ENCODE assay signal across 23 cellular contexts in the genomic region with DNA sequence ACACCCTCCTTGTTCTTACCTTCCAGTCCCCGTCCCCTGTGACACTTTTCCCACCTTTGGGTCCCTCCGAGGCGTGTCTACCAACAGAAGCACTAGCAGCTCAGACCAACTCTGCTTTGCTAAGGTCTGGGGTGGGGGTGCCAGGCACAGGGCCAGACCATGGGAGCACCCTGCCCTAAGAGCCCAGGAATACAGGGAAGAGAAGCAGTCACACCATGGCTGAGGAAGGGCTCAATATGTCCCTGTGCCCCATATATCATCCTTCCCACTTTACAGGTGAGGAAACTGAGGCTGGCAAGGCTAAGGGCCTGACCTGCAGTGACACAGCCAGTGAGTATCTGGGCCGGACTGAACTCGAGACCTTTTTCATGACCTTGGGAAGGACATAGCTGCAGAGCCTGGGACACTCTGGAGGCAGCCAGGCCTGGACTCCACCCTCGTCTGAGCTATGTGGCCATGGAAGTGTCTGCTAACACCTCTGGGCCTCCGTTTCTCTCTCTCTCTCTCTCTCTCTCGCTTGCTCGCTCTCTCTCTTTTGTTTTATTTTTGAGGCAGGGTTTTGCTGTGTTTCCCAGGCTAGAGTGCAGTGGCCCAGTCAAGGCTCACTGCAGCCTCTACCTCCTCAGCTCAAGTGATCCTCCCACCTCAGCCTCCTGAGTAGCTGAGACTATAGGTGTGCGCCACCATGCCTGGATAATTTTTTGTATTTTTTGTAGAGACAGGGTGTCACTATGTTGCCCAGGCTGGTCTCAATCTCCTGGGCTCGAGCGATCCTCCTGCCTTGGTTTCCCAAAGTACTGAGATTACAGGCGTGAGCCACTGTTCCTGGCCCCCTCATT.
DNase-seq lines count a peak whose midpoint lies in the region; ATAC-seq and TF ChIP-seq lines count a peak whose summit lies in the region.
"Had no signal": no experiment of that assay in that cellular context is flagged by ENCODE, and none has a peak within 500 bp of the region (broad histone marks: within the 10 kb centered on the region; RNA-seq: fewer than 3 reads in every experiment).

No MANE protein-coding gene starts in this region.

- no peaks in the 10 kb centered on the region for H3K4me1 Mint-ChIP-seq in T-helper 2 cell treated with Interferon-gamma antibody and Interleukin-4, amounts not matched to agents 5 μg/mL and 100 μg/mL, for 36 hours (ENCODE audit: low read depth)
- H3K4me1 Mint-ChIP-seq: activated T-helper 17 cell treated with anti-CD3 and anti-CD28 coated beads, Interleukin-2, amount 50 U/mL, for 72 hours; CD4-positive, alpha-beta memory T cell; naive B cell; T-helper 17 cell had no signal

- no peak overlapping the region for H3K4me3 ChIP-seq in left ventricle myocardium inferior
- no peak overlapping the region for H3K4me3 ChIP-seq in gastroesophageal sphincter
- no peak overlapping the region for H3K4me3 ChIP-seq in neuronal stem cell (ENCODE audit: low read length in 2 of 2)
- H3K4me3 ChIP-seq: breast epithelium, GM12878, skin epidermis had no signal

- DNase-seq in cardiac septum (ENCODE audit: low spot score): peak; percentile 33
- no peak for DNase-seq in left ventricle myocardium inferior
- DNase-seq in neuronal stem cell (ENCODE audit: low spot score): no peak
- DNase-seq in ureter (ENCODE audit: low spot score): peak; percentile 23
- no peak for DNase-seq in NCI-H774 (lab: John Stamatoyannopoulos, UW)
- no peak for DNase-seq in T-helper 2 cell treated with Interferon-gamma antibody and Interleukin-4, amounts not matched to agents 5 μg/mL and 100 μg/mL, for 36 hours (ENCODE audit: low spot score)
- DNase-seq: activated CD4-positive, alpha-beta T cell treated with anti-CD3 and anti-CD28 coated beads for 1 hour; activated CD8-positive, alpha-beta T cell treated with anti-CD3 and anti-CD28 coated beads for 36 hours; CD4-positive, alpha-beta memory T cell; EL; KBM-7; naive B cell; NK-92 treated with Interleukin-12 subunit alpha and Interleukin-12 subunit beta, amount 100 ng/mL, for 24 hours; occipital lobe; stimulated activated naive CD4-positive, alpha-beta T cell; T-helper 17 cell had no signal

- H2AFZ ChIP-seq in neuronal stem cell (ENCODE audit: low read length): no peak overlapping the region

- H3K27me3 Mint-ChIP-seq in T-helper 2 cell treated with Interferon-gamma antibody and Interleukin-4, amounts not matched to agents 5 μg/mL and 100 μg/mL, for 36 hours (ENCODE audit: low read depth): peaks cover 2% of the 10 kb centered on the region
- H3K27me3 Mint-ChIP-seq: activated naive CD8-positive, alpha-beta T cell had no signal

- no peak overlapping the region for H4K8ac ChIP-seq in neuronal stem cell (ENCODE audit: low read depth, low read length)

- no peak overlapping the region for H3K23ac ChIP-seq in neuronal stem cell (ENCODE audit: low read depth, low read length, poor library complexity)

- H3K4me1 ChIP-seq in left ventricle myocardium inferior (no peaks in the 10 kb centered on the region), gastroesophageal sphincter (no peaks in the 10 kb centered on the region), neuronal stem cell (ENCODE audit: control insufficient read depth in 2 of 2, insufficient read depth in 1 of 2, low read depth in 1 of 2, low read length in 2 of 2) (peaks cover 0 to 6% of the 10 kb centered on the region in 2 donors)
- H3K4me1 ChIP-seq: breast epithelium had no signal

- H3K27me3 ChIP-seq in left ventricle myocardium inferior (ENCODE audit: low read depth) (peaks cover 99% of the 10 kb centered on the region), gastroesophageal sphincter (peaks cover 67% of the 10 kb centered on the region), neuronal stem cell (ENCODE audit: control insufficient read depth in 3 of 3, insufficient read depth in 3 of 3, low read depth in 1 of 3, low read length in 3 of 3) (no peaks in the 10 kb centered on the region)
- H3K27me3 ChIP-seq: breast epithelium had no signal

- no peak for TF ChIP-seq EP300 in gastroesophageal sphincter (IDR thresholded peaks at IDR 0.05)

- 74 to 90% methylated on average over 2 to 7 of the region's 13 CpGs for WGBS in gastroesophageal sphincter (ENCODE audit: low coverage in 1 of 2), 2 donors
- WGBS in neuronal stem cell (ENCODE audit: extremely low coverage in 2 of 2, insufficient read length in 2 of 2, insufficient replicate concordance in 1 of 2), 2 donors: no CpG with 5 or more reads among the region's 13 CpGs

- peak overlapping the region; percentile 56 for H2BK5ac ChIP-seq in neuronal stem cell (ENCODE audit: low read length)

- H3K36me3 Mint-ChIP-seq in T-helper 2 cell treated with Interferon-gamma antibody and Interleukin-4, amounts not matched to agents 5 μg/mL and 100 μg/mL, for 36 hours (ENCODE audit: low read depth): no peaks in the 10 kb centered on the region
- H3K36me3 Mint-ChIP-seq: activated naive CD8-positive, alpha-beta T cell; CD4-positive, alpha-beta memory T cell; naive B cell had no signal

- peak; percentile 22 for ATAC-seq in gastroesophageal sphincter
- ATAC-seq in HG02678 (IDR thresholded peaks at IDR 0.05; ENCODE audit: unreplicated experiment): no peak
- ATAC-seq: activated CD8-positive, alpha-beta T cell treated with anti-CD3 and anti-CD28 coated beads for 36 hours; activated T-helper 17 cell treated with anti-CD3 and anti-CD28 coated beads, Interleukin-2, amount 50 U/mL, for 72 hours; GM12878; T-helper 17 cell had no signal

- no peak overlapping the region for H3K14ac ChIP-seq in neuronal stem cell (ENCODE audit: low read length)

- no peak overlapping the region for H3K4me3 Mint-ChIP-seq in T-helper 2 cell treated with Interferon-gamma antibody and Interleukin-4, amounts not matched to agents 5 μg/mL and 100 μg/mL, for 36 hours
- H3K4me3 Mint-ChIP-seq: activated CD8-positive, alpha-beta T cell treated with anti-CD3 and anti-CD28 coated beads for 36 hours; activated naive CD8-positive, alpha-beta T cell; activated T-helper 17 cell treated with anti-CD3 and anti-CD28 coated beads, Interleukin-2, amount 50 U/mL, for 72 hours; CD4-positive, alpha-beta memory T cell; T-helper 17 cell had no signal

- H3K4me2 ChIP-seq in neuronal stem cell (ENCODE audit: insufficient read depth, low read length, poor library complexity, severe bottlenecking): no peak overlapping the region

- H3K9me3 ChIP-seq in left ventricle myocardium inferior (replicated peaks) (no peaks in the 10 kb centered on the region), gastroesophageal sphincter (no peaks in the 10 kb centered on the region), neuronal stem cell (replicated peaks in 1 of 2; ENCODE audit: control insufficient read depth in 2 of 2, insufficient read depth in 1 of 2, low read depth in 1 of 2, low read length in 2 of 2) (peaks cover 0 to 2% of the 10 kb centered on the region in 2 donors)
- H3K9me3 ChIP-seq: breast epithelium had no signal

- no peak overlapping the region for H3K4ac ChIP-seq in neuronal stem cell (ENCODE audit: low read length)

- H3K27ac ChIP-seq in left ventricle myocardium inferior (replicated peaks) (no peak overlapping the region), gastroesophageal sphincter (no peak overlapping the region), neuronal stem cell (replicated peaks; ENCODE audit: low read length) (no peak overlapping the region)
- H3K27ac ChIP-seq: skin epidermis had no signal

- no peak overlapping the region for H3K27ac Mint-ChIP-seq in T-helper 2 cell treated with Interferon-gamma antibody and Interleukin-4, amounts not matched to agents 5 μg/mL and 100 μg/mL, for 36 hours
- H3K27ac Mint-ChIP-seq: activated CD8-positive, alpha-beta T cell treated with anti-CD3 and anti-CD28 coated beads for 36 hours; activated naive CD8-positive, alpha-beta T cell; activated T-helper 17 cell treated with anti-CD3 and anti-CD28 coated beads, Interleukin-2, amount 50 U/mL, for 72 hours; naive B cell; T-helper 17 cell had no signal

- H3K9ac ChIP-seq in neuronal stem cell (ENCODE audit: low read depth, low read length, poor library complexity): no peak overlapping the region

- no peak overlapping the region for H4K91ac ChIP-seq in neuronal stem cell (ENCODE audit: low read depth, low read length, poor library complexity)

- intact Hi-C loops in cardiac septum (cut with DNase I): no loop called here
- intact Hi-C loops in left ventricle myocardium inferior (cut with micrococcal nuclease): no loop called here

- H3K18ac ChIP-seq in neuronal stem cell (ENCODE audit: low read length): peak overlapping the region; percentile 58

- no peaks in the 10 kb centered on the region for H3K36me3 ChIP-seq in left ventricle myocardium inferior
- H3K36me3 ChIP-seq in gastroesophageal sphincter: no peaks in the 10 kb centered on the region
- no peaks in the 10 kb centered on the region for H3K36me3 ChIP-seq in neuronal stem cell (replicated peaks in 1 of 2; ENCODE audit: control insufficient read depth in 2 of 2, insufficient read depth in 2 of 2, low read length in 2 of 2)
- H3K36me3 ChIP-seq: breast epithelium had no signal

- no peaks in the 10 kb centered on the region for H3K9me3 Mint-ChIP-seq in T-helper 2 cell treated with Interferon-gamma antibody and Interleukin-4, amounts not matched to agents 5 μg/mL and 100 μg/mL, for 36 hours
- H3K9me3 Mint-ChIP-seq: activated CD8-positive, alpha-beta T cell treated with anti-CD3 and anti-CD28 coated beads for 36 hours; activated T-helper 17 cell treated with anti-CD3 and anti-CD28 coated beads, Interleukin-2, amount 50 U/mL, for 72 hours; CD4-positive, alpha-beta memory T cell had no signal

- TF ChIP-seq POLR2A in gastroesophageal sphincter (IDR thresholded peaks at IDR 0.05): no peak

- peak overlapping the region; percentile 5 for H2AK5ac ChIP-seq in neuronal stem cell (ENCODE audit: low read depth, low read length)

- no peak for TF ChIP-seq CTCF in left ventricle myocardium inferior (IDR thresholded peaks at IDR 0.05; ENCODE audit: borderline replicate concordance)
- no peak for TF ChIP-seq CTCF in gastroesophageal sphincter (IDR thresholded peaks at IDR 0.05)

- peak overlapping the region; percentile 24 for H2BK15ac ChIP-seq in neuronal stem cell (ENCODE audit: low read length)

- H2BK12ac ChIP-seq in neuronal stem cell (ENCODE audit: low read length): no peak overlapping the region

- no peaks in the 10 kb centered on the region for H3K79me1 ChIP-seq in neuronal stem cell (ENCODE audit: low read depth, low read length)

- H2BK120ac ChIP-seq in neuronal stem cell (ENCODE audit: low read depth, low read length): no peak overlapping the region

Comparison
In these comparisons a context has a peak if more than half of its experiments do, and no peak if none do; other contexts are left out.
1. DNase-seq: peak in cardiac septum (single experiment) and ureter (single experiment); none in left ventricle myocardium inferior (single experiment), neuronal stem cell (single experiment), NCI-H774 (single experiment) and T-helper 2 cell treated with Interferon-gamma antibody and Interleukin-4, amounts not matched to agents 5 μg/mL and 100 μg/mL, for 36 hours (single experiment).